ENCODE assay signal across 16 cellular contexts in genomic region chr15:42716626-42717025, GRCh38. TPM values are rescaled to one million over a fixed set of nuclear protein-coding genes. Genes with fewer than 3 reads are reported as not detected.
DNase-seq lines count a peak whose midpoint lies in the region; ATAC-seq, FAIRE-seq and TF ChIP-seq lines count a peak whose summit lies in the region.
"Had no signal": no experiment of that assay in that cellular context is flagged by ENCODE, and none has a peak within 500 bp of the region (broad histone marks: within the 10 kb centered on the region; RNA-seq: fewer than 3 reads in every experiment).

No MANE protein-coding gene starts in this region.

- H3K56ac ChIP-seq in IMR-90 (ENCODE audit: extremely low read depth, insufficient read depth, low read length): no peak overlapping the region

- POLR2A ChIA-PET in IMR-90 (lab: Charles Lee; ENCODE audit: unreplicated experiment): no interaction called here

- no peak overlapping the region for H2BK15ac ChIP-seq in IMR-90 (ENCODE audit: low read depth, low read length)

- TF ChIP-seq CTCF in IMR-90 (conservative IDR thresholded peaks at IDR 0.05; ENCODE audit: low read depth, low read length) (no peak), foreskin fibroblast (IDR thresholded peaks at IDR 0.05; ENCODE audit: low read depth, low read length) (no peak)

- H2BK120ac ChIP-seq in IMR-90 (ENCODE audit: low read depth, low read length) (no peak overlapping the region), trophoblast cell (ENCODE audit: insufficient read depth, low read length, poor library complexity) (no peak overlapping the region)

- H2AFZ ChIP-seq in IMR-90 (replicated peaks; ENCODE audit: low read length, poor library complexity): peak overlapping the region; percentile 39
- no peak overlapping the region for H2AFZ ChIP-seq in trophoblast cell (ENCODE audit: insufficient read depth, low read length, poor library complexity)
- H2AFZ ChIP-seq in Karpas-422 (ENCODE audit: low read length): no peak overlapping the region

- H3K79me2 ChIP-seq in trophoblast cell (ENCODE audit: control insufficient read depth, insufficient read depth, low read length, poor library complexity) (no peaks in the 10 kb centered on the region), Karpas-422 (ENCODE audit: low read length) (no peaks in the 10 kb centered on the region)

- H3K9me2 ChIP-seq in Karpas-422 (replicated peaks; ENCODE audit: insufficient read depth, low read length): no peaks in the 10 kb centered on the region

- H3K9ac ChIP-seq in IMR-90 (ENCODE audit: low read depth, low read length): no peak overlapping the region
- no peak overlapping the region for H3K9ac ChIP-seq in trophoblast cell (ENCODE audit: low read length)
- no peak overlapping the region for H3K9ac ChIP-seq in Karpas-422 (ENCODE audit: low read length)

- H4K8ac ChIP-seq in IMR-90 (ENCODE audit: low read depth in 2 of 2, low read length in 2 of 2): no peak overlapping the region
- H4K8ac ChIP-seq in trophoblast cell (ENCODE audit: low read depth, low read length): no peak overlapping the region

- peaks cover 11% of the 10 kb centered on the region; the same call in 1 of the 2 replicates for H3K9me1 ChIP-seq in IMR-90 (ENCODE audit: insufficient read depth, low read length)

- intact Hi-C loops in IMR-90 (cut with micrococcal nuclease) (no loop called here), cardiac septum (cut with DNase I) (no loop called here)

- peak overlapping the region; percentile 33 for H2AK9ac ChIP-seq in IMR-90 (replicated peaks; ENCODE audit: low read depth, low read length, poor library complexity)

- no peak overlapping the region for H3K4ac ChIP-seq in IMR-90 (ENCODE audit: low read depth, low read length)
- no peak overlapping the region for H3K4ac ChIP-seq in trophoblast cell (ENCODE audit: low read depth, low read length)

- DNase-seq in EH (ENCODE audit: low read depth) (peak; percentile 38), IMR-90 (peak; percentile 32), foreskin fibroblast (peak; percentile 14 to 48), trophoblast cell (no peak), cardiac septum (ENCODE audit: low spot score) (no peak), Karpas-422 (no peak), GM12891 (ENCODE audit: insufficient read length, low spot score) (no peak)
- DNase-seq: Caco-2, NCI-H1092 treated with DMSO at 0.1 percent for 48 hours, NCI-H2081, NCI-H2171 treated with DMSO at 0.1 percent for 48 hours, NCI-H446 treated with DMSO at 0.1 percent for 48 hours, Right ventricle myocardium superior had no signal

- ATAC-seq in IMR-90 (ENCODE audit: low read depth): peak; percentile 72
- no peak for ATAC-seq in HG02852 (IDR thresholded peaks at IDR 0.05; ENCODE audit: unreplicated experiment)

- H4K12ac ChIP-seq in trophoblast cell (ENCODE audit: low read depth, low read length): no peak overlapping the region

- CTCF ChIA-PET in IMR-90 (lab: Yijun Ruan, JAX): no interaction called here

- H4K20me1 ChIP-seq in IMR-90 (ENCODE audit: insufficient read depth, low read length) (no peaks in the 10 kb centered on the region), Karpas-422 (ENCODE audit: insufficient read depth, low read depth, low read length) (no peaks in the 10 kb centered on the region)

- in situ Hi-C loops in IMR-90 (cut with MboI; ENCODE audit: low sequenced_read_pairs): no loop called here

- H2BK5ac ChIP-seq in IMR-90 (ENCODE audit: low read depth, low read length, poor library complexity, severe bottlenecking) (no peak overlapping the region), trophoblast cell (ENCODE audit: low read depth, low read length, poor library complexity) (no peak overlapping the region)

- H3K4me2 ChIP-seq in IMR-90 (ENCODE audit: low read depth, low read length) (no peak overlapping the region), trophoblast cell (ENCODE audit: low read length) (no peak overlapping the region), Karpas-422 (ENCODE audit: low read depth, low read length, poor library complexity, severe bottlenecking) (no peak overlapping the region)

- BruUV-seq in IMR-90 (replicated peaks; lab: Mats Ljungman, UMichigan): no TSS peak

- H2BK20ac ChIP-seq in IMR-90 (ENCODE audit: low read depth, low read length): no peak overlapping the region

- no peak overlapping the region for H3K4me3 ChIP-seq in IMR-90 (ENCODE audit: insufficient read depth, low read depth, low read length)
- H3K4me3 ChIP-seq in foreskin fibroblast (ENCODE audit: low read depth in 1 of 2, low read length in 2 of 2): no peak overlapping the region
- no peak overlapping the region for H3K4me3 ChIP-seq in trophoblast cell (ENCODE audit: low read depth, low read length)
- no peak overlapping the region for H3K4me3 ChIP-seq in Karpas-422 (ENCODE audit: low read length)
- H3K4me3 ChIP-seq: HAP-1, Peyer's patch had no signal

- FAIRE-seq in GM12891 (lab: Jason Lieb, UNC): no peak

- TF ChIP-seq RAD21 in IMR-90 (IDR thresholded peaks at IDR 0.05; ENCODE audit: low read length): no peak

- WGBS in IMR-90 (ENCODE audit: extremely low coverage in 2 of 2, insufficient read length in 1 of 2), 2 experiments: no CpG with 5 or more reads among the region's 2 CpGs
- no CpG with 5 or more reads among the region's 2 CpGs for WGBS in trophoblast cell (ENCODE audit: extremely low coverage, insufficient coverage, insufficient read length)

- H3K18ac ChIP-seq in IMR-90 (ENCODE audit: low read depth, low read length) (no peak overlapping the region), trophoblast cell (ENCODE audit: low read length) (no peak overlapping the region)

- TF ChIP-seq POLR2A in IMR-90 (IDR thresholded peaks at IDR 0.05; ENCODE audit: low read depth, low read length) (no peak), GM12891 (IDR thresholded peaks at IDR 0.05; ENCODE audit: low read depth, low read length) (no peak)

- H3K79me1 ChIP-seq in IMR-90 (ENCODE audit: low read depth in 1 of 2, low read length in 2 of 2) (peaks cover 0 to 13% of the 10 kb centered on the region in 2 experiments; a peak in 1 of 4 replicates), trophoblast cell (ENCODE audit: low read length) (no peaks in the 10 kb centered on the region)

- H3K27ac ChIP-seq in IMR-90 (ENCODE audit: insufficient read depth, low read length): no peak overlapping the region
- no peak overlapping the region for H3K27ac ChIP-seq in trophoblast cell (ENCODE audit: low read depth, low read length)
- no peak overlapping the region for H3K27ac ChIP-seq in Karpas-422 (ENCODE audit: low read length)
- H3K27ac ChIP-seq: Peyer's patch had no signal

- peaks cover 5% of the 10 kb centered on the region for H3K4me1 ChIP-seq in IMR-90 (ENCODE audit: control insufficient read depth, insufficient read depth, low read length)
- H3K4me1 ChIP-seq in trophoblast cell (ENCODE audit: control insufficient read depth in 1 of 2, insufficient read depth in 2 of 2, low read length in 2 of 2): no peaks in the 10 kb centered on the region
- H3K4me1 ChIP-seq in Karpas-422 (ENCODE audit: low read length): no peaks in the 10 kb centered on the region
- H3K4me1 ChIP-seq: Caco-2, HAP-1, Peyer's patch had no signal

- H2AK5ac ChIP-seq in IMR-90 (ENCODE audit: low read depth, low read length): no peak overlapping the region
- no peak overlapping the region for H2AK5ac ChIP-seq in trophoblast cell (ENCODE audit: low read length)

- H3K27me3 ChIP-seq in IMR-90 (ENCODE audit: control insufficient read depth, insufficient read depth, low read length) (no peaks in the 10 kb centered on the region), trophoblast cell (ENCODE audit: insufficient read depth, low read length) (no peaks in the 10 kb centered on the region), Karpas-422 (ENCODE audit: low read length) (no peaks in the 10 kb centered on the region)
- H3K27me3 ChIP-seq: Peyer's patch had no signal

- H3K36me3 ChIP-seq in IMR-90 (ENCODE audit: control insufficient read depth, insufficient read depth, low read length) (peaks cover 24% of the 10 kb centered on the region), trophoblast cell (ENCODE audit: control insufficient read depth in 1 of 2, insufficient read depth in 2 of 2, low read length in 2 of 2) (peaks cover 0 to 6% of the 10 kb centered on the region in 2 experiments), Karpas-422 (ENCODE audit: insufficient read depth, low read length) (no peaks in the 10 kb centered on the region)

- H4K5ac ChIP-seq in IMR-90 (ENCODE audit: low read depth, low read length): no peak overlapping the region

- dilution Hi-C loops in IMR-90 (cut with HindIII; ENCODE audit: low sequenced_read_pairs, unreplicated experiment): no loop called here

- H3K23ac ChIP-seq in IMR-90 (ENCODE audit: low read depth, low read length) (no peak overlapping the region), trophoblast cell (ENCODE audit: low read length) (peak overlapping the region; percentile 58)

- H3K14ac ChIP-seq in IMR-90 (replicated peaks; ENCODE audit: low read depth, low read length): no peak overlapping the region; the same call in 1 of the 2 replicates
- H3K14ac ChIP-seq in trophoblast cell (ENCODE audit: low read length): no peak overlapping the region

- H3K9me3 ChIP-seq in IMR-90 (ENCODE audit: control insufficient read depth, insufficient read depth, low read length) (no peaks in the 10 kb centered on the region), trophoblast cell (ENCODE audit: insufficient read depth, low read depth, low read length) (peaks cover 2% of the 10 kb centered on the region), Karpas-422 (ENCODE audit: low read length) (no peaks in the 10 kb centered on the region)
- H3K9me3 ChIP-seq: Caco-2, HAP-1, Peyer's patch had no signal

- H4K91ac ChIP-seq in IMR-90 (ENCODE audit: insufficient read depth, low read depth, low read length) (no peak overlapping the region), trophoblast cell (ENCODE audit: low read depth, low read length) (no peak overlapping the region)

- H2BK12ac ChIP-seq in trophoblast cell (ENCODE audit: low read length): no peak overlapping the region

TF ChIP-seq in IMR-90, 13 proteins besides CTCF, POLR2A, EP300 and RAD21 (continues in another document):
- TF ChIP-seq MAFK (IDR thresholded peaks at IDR 0.05; ENCODE audit: low read depth, low read length) (no peak), CEBPB (IDR thresholded peaks at IDR 0.05; ENCODE audit: low read depth, low read length) (no peak), NFE2L2 (IDR thresholded peaks at IDR 0.05; ENCODE audit: low read depth, low read length) (no peak)

TF ChIP-seq in GM12891, 5 proteins besides CTCF, POLR2A, EP300 and RAD21 (continues in another document):
- no peak for TF ChIP-seq SPI1 (IDR thresholded peaks at IDR 0.05; ENCODE audit: low read depth, low read length)
- no peak for TF ChIP-seq POU2F2 (IDR thresholded peaks at IDR 0.05; ENCODE audit: low read depth, low read length)
- no peak for TF ChIP-seq PAX5 (IDR thresholded peaks at IDR 0.05; ENCODE audit: insufficient read depth, low read length, severe bottlenecking)
- TF ChIP-seq POLR2AphosphoS5 (IDR thresholded peaks at IDR 0.05; ENCODE audit: low read depth, low read length): no peak

RNA-seq across cellular contexts. Expression of gene CDAN1, which starts 20.3 kb away (rescaled TPM):
- total RNA-seq in IMR-90 (2012; rRNA removed): 4.7 TPM in 2 replicates
- 5.6 and 6.3 TPM in 2 replicates for polyA plus RNA-seq in IMR-90 (2012; rRNA removed)
- polyA plus RNA-seq in IMR-90 (2012; cell fraction: cytosol; rRNA removed): 2.8 and 3.5 TPM in 2 replicates
- 15.4 and 18.7 TPM in 2 replicates for polyA plus RNA-seq in IMR-90 (2012; cell fraction: nucleus; rRNA removed; ENCODE audit: low replicate concordance)
- polyA plus RNA-seq in trophoblast cell (2013): 7.8 and 8.2 TPM in 2 replicates
- total RNA-seq in cardiac septum: 6.5 TPM
- 23.8 and 35.9 TPM in 2 replicates for total RNA-seq in Karpas-422 (2014; rRNA removed; shearing (Covaris generic); ENCODE audit: low replicate concordance)
- 5.0 TPM for polyA plus RNA-seq in GM12891 (2012; ENCODE audit: low read depth, missing spikeins)

Comparison
In these comparisons a context has a peak if more than half of its experiments do, and no peak if none do; other contexts are left out.
1. DNase-seq: peak in EH (single experiment), IMR-90 (single experiment) and foreskin fibroblast (2 of 2); none in trophoblast cell (0 of 2), cardiac septum (single experiment), Karpas-422 (single experiment) and GM12891 (single experiment).